ENCODE assay signal across 1 cellular context in genomic region chr14:53509845-53510244, GRCh38.
TF ChIP-seq lines count a peak whose summit lies in the region.

No MANE protein-coding gene starts in this region.

TF ChIP-seq in GM23338, 12 proteins besides CTCF, POLR2A, EP300 and RAD21 (continued from another document):
- no peak for TF ChIP-seq REST (IDR thresholded peaks at IDR 0.05; ENCODE audit: unreplicated experiment)
- no peak for TF ChIP-seq ZNF114 (CRISPR knock-in tag; IDR thresholded peaks at IDR 0.05)
